ENCODE assay signal across 20 cellular contexts in the genomic region with DNA sequence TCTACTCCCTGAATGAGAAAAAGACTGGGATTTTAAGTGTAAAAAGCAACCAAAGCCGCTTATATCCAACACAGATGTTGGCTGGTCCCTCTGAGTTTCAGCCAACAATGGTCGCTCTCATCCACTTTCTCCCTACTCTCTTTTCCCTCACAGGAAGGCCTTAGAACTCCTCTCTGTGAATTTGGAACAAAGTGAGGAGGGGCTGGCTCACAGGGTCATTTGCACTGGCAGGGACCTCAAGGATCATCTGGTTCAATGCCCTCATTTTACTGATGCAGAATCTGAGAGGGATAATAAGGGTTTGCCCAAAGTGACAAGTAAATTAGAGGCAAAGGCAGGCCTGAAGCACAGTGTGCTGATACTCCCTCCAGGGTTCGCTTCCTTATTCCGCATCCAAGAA.
A peak's percentile ranks its signal among the peaks of the same experiment; 100 is the strongest.
DNase-seq lines count a peak whose midpoint lies in the region; ATAC-seq and TF ChIP-seq lines count a peak whose summit lies in the region.
"Had no signal": no experiment of that assay in that cellular context is flagged by ENCODE, and none has a peak within 500 bp of the region (broad histone marks: within the 10 kb centered on the region; RNA-seq: fewer than 3 reads in every experiment).

No MANE protein-coding gene starts in this region.

- no peak overlapping the region for H3K4ac ChIP-seq in neuronal stem cell (ENCODE audit: low read length)

- H3K18ac ChIP-seq in neuronal stem cell (ENCODE audit: low read length) = no peak overlapping the region

- no peak overlapping the region for H4K8ac ChIP-seq in neuronal stem cell (ENCODE audit: low read depth, low read length)

- H3K4me3 ChIP-seq in ascending aorta (no peak overlapping the region), neuronal stem cell (ENCODE audit: low read length in 2 of 2) (no peak overlapping the region)

- no peak overlapping the region for H2BK120ac ChIP-seq in neuronal stem cell (ENCODE audit: low read depth, low read length)

- no peak overlapping the region for H2BK12ac ChIP-seq in neuronal stem cell (ENCODE audit: low read length)

- intact Hi-C loops in ascending aorta (cut with DNase I) (loop anchor here (2.0 kb wide), 1 partner anchor 15 kb away; no protein-coding TSS in a partner anchor), left ventricle myocardium superior (cut with micrococcal nuclease) (no loop called here)

- TF ChIP-seq POLR2A in erythroblast (IDR thresholded peaks at IDR 0.05; ENCODE audit: low read length) = no peak

- WGBS in neuronal stem cell (ENCODE audit: extremely low coverage in 2 of 2, insufficient read length in 2 of 2, insufficient replicate concordance in 1 of 2), 2 donors = no CpG with 5 or more reads among the region's 4 CpGs

- H3K27me3 ChIP-seq in ascending aorta (no peaks in the 10 kb centered on the region), neuronal stem cell (ENCODE audit: control insufficient read depth in 3 of 3, insufficient read depth in 3 of 3, low read depth in 1 of 3, low read length in 3 of 3) (no peaks in the 10 kb centered on the region)

- H2BK5ac ChIP-seq in neuronal stem cell (ENCODE audit: low read length) = no peak overlapping the region

- H3K4me2 ChIP-seq in neuronal stem cell (ENCODE audit: insufficient read depth, low read length, poor library complexity, severe bottlenecking) = no peak overlapping the region

- no peak overlapping the region for H3K14ac ChIP-seq in neuronal stem cell (ENCODE audit: low read length)

- H3K36me3 ChIP-seq in ascending aorta (no peaks in the 10 kb centered on the region), neuronal stem cell (replicated peaks in 1 of 2; ENCODE audit: control insufficient read depth in 2 of 2, insufficient read depth in 2 of 2, low read length in 2 of 2) (peaks cover 2 to 78% of the 10 kb centered on the region in 2 donors)

- H3K9me3 ChIP-seq in ascending aorta = no peaks in the 10 kb centered on the region
- H3K9me3 ChIP-seq in neuronal stem cell (replicated peaks in 1 of 2; ENCODE audit: control insufficient read depth in 2 of 2, insufficient read depth in 1 of 2, low read depth in 1 of 2, low read length in 2 of 2) = peaks cover 0 to 13% of the 10 kb centered on the region in 2 donors

- H3K4me1 ChIP-seq in ascending aorta (peaks cover 0 to 37% of the 10 kb centered on the region in 2 donors), neuronal stem cell (ENCODE audit: control insufficient read depth in 2 of 2, insufficient read depth in 1 of 2, low read depth in 1 of 2, low read length in 2 of 2) (peaks cover under 1 to 27% of the 10 kb centered on the region in 2 donors)

- H3K9ac ChIP-seq in neuronal stem cell (ENCODE audit: low read depth, low read length, poor library complexity) = no peak overlapping the region

- peak; percentile 18 for ATAC-seq in left ventricle myocardium superior
- ATAC-seq in GM21526 (IDR thresholded peaks at IDR 0.05; ENCODE audit: low FRiP score, unreplicated experiment) = no peak
- ATAC-seq in GM18858 (IDR thresholded peaks at IDR 0.05; ENCODE audit: unreplicated experiment) = no peak
- ATAC-seq: stimulated activated naive CD8-positive, alpha-beta T cell treated with anti-CD3 and anti-CD28 coated beads, Interleukin-15, Interleukin-2, amounts not matched to agents 100 U/mL and 50 U/mL, for 24 hours had no signal

- no peaks in the 10 kb centered on the region for H3K79me1 ChIP-seq in neuronal stem cell (ENCODE audit: low read depth, low read length)

- H3K23ac ChIP-seq in neuronal stem cell (ENCODE audit: low read depth, low read length, poor library complexity) = no peak overlapping the region

- DNase-seq in ascending aorta (ENCODE audit: low spot score in 2 of 2) (no peak), left ventricle myocardium superior (no peak), neuronal stem cell (ENCODE audit: low spot score) (no peak), superior temporal gyrus (ENCODE audit: extremely low spot score) (peak; percentile 21), erythroblast (lab: John Stamatoyannopoulos, UW) (no peak)
- DNase-seq in activated T-cell treated with anti-CD3 and anti-CD28 coated beads, Interleukin-2, amount 50 U/mL, for 48 hours = no peak
- DNase-seq: ACHN; activated CD4-positive, alpha-beta T cell treated with anti-CD3 and anti-CD28 coated beads, Interleukin-2, amount 50 U/mL, for 4 hours; activated naive CD4-positive, alpha-beta T cell treated with Interleukin-2 at 50 U/mL for 16 hours; activated T-cell treated with anti-CD3 and anti-CD28 coated beads for 4 hours; effector memory CD4-positive, alpha-beta T cell; H9; Kasumi-1; NCI-H1105; NCI-H524 treated with DMSO at 0.1 percent for 48 hours; stimulated activated naive CD8-positive, alpha-beta T cell treated with anti-CD3 and anti-CD28 coated beads, Interleukin-15, Interleukin-2, amounts not matched to agents 100 U/mL and 50 U/mL, for 24 hours had no signal

- H3K27ac ChIP-seq in ascending aorta (peak overlapping the region; percentile 92 to 96), neuronal stem cell (replicated peaks; ENCODE audit: low read length) (peak overlapping the region; percentile 59)
- H3K27ac ChIP-seq: C4-2B, VCaP had no signal

- no peak overlapping the region for H4K91ac ChIP-seq in neuronal stem cell (ENCODE audit: low read depth, low read length, poor library complexity)

- H2AK5ac ChIP-seq in neuronal stem cell (ENCODE audit: low read depth, low read length) = no peak overlapping the region

- H2AFZ ChIP-seq in neuronal stem cell (ENCODE audit: low read length) = no peak overlapping the region

- no peak for TF ChIP-seq CTCF in ascending aorta (IDR thresholded peaks at IDR 0.05)

- no peak overlapping the region for H2BK15ac ChIP-seq in neuronal stem cell (ENCODE audit: low read length)
